In the genomic region with DNA sequence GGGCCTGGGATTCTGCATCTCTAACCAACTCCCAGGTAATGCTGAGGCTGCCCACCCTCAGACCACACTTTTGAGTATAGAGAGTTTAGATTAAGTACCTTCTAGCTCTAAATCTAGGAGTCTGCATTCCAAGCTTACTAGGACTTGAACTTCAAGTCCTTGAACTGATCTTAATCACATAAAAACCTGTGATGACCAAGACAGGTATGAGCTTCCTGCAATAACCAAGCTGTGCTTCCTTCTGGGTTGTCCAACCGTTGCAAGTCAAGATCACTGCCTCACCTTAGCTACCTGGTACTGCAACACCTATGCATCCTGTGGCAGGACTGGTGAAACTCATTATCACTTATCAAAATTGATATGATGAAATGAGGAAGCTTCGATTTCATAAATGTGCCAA, we compare ENCODE assay signal across 20 cellular contexts. TPM values are rescaled to one million over a fixed set of nuclear protein-coding genes. Genes with fewer than 3 reads are reported as not detected.
DNase-seq lines count a peak whose midpoint lies in the region; ATAC-seq and TF ChIP-seq lines count a peak whose summit lies in the region.
"Had no signal": no experiment of that assay in that cellular context is flagged by ENCODE, and none has a peak within 500 bp of the region (broad histone marks: within the 10 kb centered on the region; RNA-seq: fewer than 3 reads in every experiment).

No MANE protein-coding gene starts in this region.

- H4K5ac ChIP-seq in H9 (ENCODE audit: insufficient read length, low read depth, low read length) = no peak overlapping the region

- H4K20me1 ChIP-seq in BLaER1 treated with 17β-estradiol and CSF1 and Interleukin-3, amounts not matched to agents 10 nM and 100 nM = no peaks in the 10 kb centered on the region
- H4K20me1 ChIP-seq in H9 (ENCODE audit: control insufficient read depth, insufficient read depth, insufficient read length) = no peaks in the 10 kb centered on the region

- H3K23me2 ChIP-seq in H9 (ENCODE audit: insufficient read length, low read depth, low read length, poor library complexity, severe bottlenecking) = no peaks in the 10 kb centered on the region

- TF ChIP-seq CTCF in H9 (conservative IDR thresholded peaks at IDR 0.05) = no peak

- H3K27ac ChIP-seq in BLaER1 treated with 17β-estradiol and CSF1 and Interleukin-3, amounts not matched to agents 10 nM and 100 nM = no peak overlapping the region
- H3K27ac ChIP-seq in H9 (ENCODE audit: insufficient read length, low read depth, low read length) = no peak overlapping the region
- H3K27ac ChIP-seq: A549, C4-2B, GM23248 had no signal

- H3K36me3 Mint-ChIP-seq in H9 (ENCODE audit: insufficient read depth in 1 of 3, low read depth in 3 of 3) = no peaks in the 10 kb centered on the region
- H3K36me3 Mint-ChIP-seq: CD4-positive, CD25-positive, alpha-beta regulatory T cell; CD8-positive, alpha-beta T cell had no signal

- no peak overlapping the region for H3K23ac ChIP-seq in H9 (ENCODE audit: insufficient read length, low read depth, low read length)

- no peak overlapping the region for H3K4me3 Mint-ChIP-seq in H9
- H3K4me3 Mint-ChIP-seq: CD4-positive, CD25-positive, alpha-beta regulatory T cell; CD8-positive, alpha-beta T cell had no signal

- peak overlapping the region; percentile 26 for H4K91ac ChIP-seq in H9 (ENCODE audit: insufficient read length, low read depth, low read length)

- no peaks in the 10 kb centered on the region for H3K79me1 ChIP-seq in H9 (ENCODE audit: insufficient read depth, low read depth, low read length, poor library complexity, severe bottlenecking)

- no peaks in the 10 kb centered on the region for H3K27me3 ChIP-seq in BLaER1 treated with 17β-estradiol and CSF1 and Interleukin-3, amounts not matched to agents 10 nM and 100 nM
- no peaks in the 10 kb centered on the region for H3K27me3 ChIP-seq in H9 (ENCODE audit: insufficient read depth, low read length)
- H3K27me3 ChIP-seq: BE2C had no signal

- H3K4me3 ChIP-seq in BLaER1 treated with 17β-estradiol and CSF1 and Interleukin-3, amounts not matched to agents 10 nM and 100 nM = no peak overlapping the region
- H3K4me3 ChIP-seq: A549, GM23248 had no signal

- H2BK5ac ChIP-seq in H9 (ENCODE audit: insufficient read length, low read length) = no peak overlapping the region

- H3K18ac ChIP-seq in H9 (ENCODE audit: insufficient read length, low read depth, low read length) = no peak overlapping the region

- H3K56ac ChIP-seq in H9 (ENCODE audit: insufficient read length, low read depth, low read length) = no peak overlapping the region

- ATAC-seq in esophagus mucosa = peak; percentile 58
- no peak for ATAC-seq in HG03378 (IDR thresholded peaks at IDR 0.05; ENCODE audit: unreplicated experiment)
- ATAC-seq: A549; CD8-positive, alpha-beta T cell; HCT116 had no signal

- WGBS in H9 (ENCODE audit: extremely low coverage, insufficient read length, low lambda C conversion rate) = no CpG with 5 or more reads among the region's 2 CpGs

- H2AK5ac ChIP-seq in H9 (ENCODE audit: insufficient read length, low read length) = no peak overlapping the region

- H3T11ph ChIP-seq in H9 (ENCODE audit: low read length) = no peak overlapping the region

- H2BK20ac ChIP-seq in H9 (ENCODE audit: low read depth, low read length, poor library complexity, severe bottlenecking) = no peak overlapping the region

- no peak overlapping the region for H4K8ac ChIP-seq in H9 (replicated peaks; ENCODE audit: insufficient read length, low read depth, low read length)

- H3K9ac ChIP-seq in BLaER1 treated with 17β-estradiol and CSF1 and Interleukin-3, amounts not matched to agents 10 nM and 100 nM = no peak overlapping the region
- no peak overlapping the region for H3K9ac ChIP-seq in H9 (ENCODE audit: extremely low read depth, insufficient read length, low read length)
- H3K9ac ChIP-seq: GM23248 had no signal

- no peak overlapping the region for H3K4ac ChIP-seq in H9 (ENCODE audit: low read depth, low read length)

- no peak overlapping the region for H2AFZ ChIP-seq in H9 (ENCODE audit: low read length)
- H2AFZ ChIP-seq: GM23248 had no signal

- no peak overlapping the region for H2BK12ac ChIP-seq in H9 (ENCODE audit: insufficient read length, low read depth, low read length)

- DNase-seq in H9 (no peak), renal cortical epithelial cell (ENCODE audit: low read depth) (peak; percentile 18), NCI-H2196 treated with DMSO at 0.1 percent for 48 hours (lab: John Stamatoyannopoulos, UW; ENCODE audit: unreplicated experiment) (no peak), NAMALWA (ENCODE audit: low spot score) (no peak)
- DNase-seq: 8988T; ACHN; AML-193; BE2C; Caco-2; CD4-positive, CD25-positive, alpha-beta regulatory T cell; CD8-positive, alpha-beta T cell; GF-D8; GM23248; H7 had no signal

- H3K27ac Mint-ChIP-seq in H9 = no peak overlapping the region
- H3K27ac Mint-ChIP-seq: CD4-positive, CD25-positive, alpha-beta regulatory T cell; CD8-positive, alpha-beta T cell had no signal

- no peak overlapping the region for H2BK15ac ChIP-seq in H9 (ENCODE audit: low read depth, low read length)

- H3K36me3 ChIP-seq in BLaER1 treated with 17β-estradiol and CSF1 and Interleukin-3, amounts not matched to agents 10 nM and 100 nM = no peaks in the 10 kb centered on the region
- H3K36me3 ChIP-seq: BE2C had no signal

- H3K9me3 Mint-ChIP-seq in H9 = no peaks in the 10 kb centered on the region
- H3K9me3 Mint-ChIP-seq: CD8-positive, alpha-beta T cell had no signal

- H3K27me3 Mint-ChIP-seq in H9 (ENCODE audit: low read depth) = no peaks in the 10 kb centered on the region
- H3K27me3 Mint-ChIP-seq: CD4-positive, CD25-positive, alpha-beta regulatory T cell had no signal

- peak overlapping the region in 8 of 11 experiments; percentile 2 to 84 (median 58); a peak in 10 of 22 replicates for H3K4me2 ChIP-seq in BLaER1 treated with 17β-estradiol and CSF1 and Interleukin-3, amounts not matched to agents 10 nM and 100 nM
- H3K4me2 ChIP-seq in H9 (ENCODE audit: insufficient read depth, insufficient read length, low read length) = no peak overlapping the region
- H3K4me2 ChIP-seq: A549 had no signal

- peaks cover 6 to 20% (median 13%) of the 10 kb centered on the region in 11 experiments; a peak in 20 of 22 replicates for H3K9me3 ChIP-seq in BLaER1 treated with 17β-estradiol and CSF1 and Interleukin-3, amounts not matched to agents 10 nM and 100 nM (replicated peaks in 1 of 11)
- no peaks in the 10 kb centered on the region for H3K9me3 ChIP-seq in H9 (ENCODE audit: control insufficient read depth, low read depth, low read length)
- H3K9me3 ChIP-seq: A549, BE2C, Caco-2 had no signal

- H3K79me2 ChIP-seq in H9 (ENCODE audit: insufficient read depth, low read length) = no peaks in the 10 kb centered on the region

- H3K4me1 Mint-ChIP-seq in H9 = peaks cover 13 to 15% of the 10 kb centered on the region in 2 experiments
- H3K4me1 Mint-ChIP-seq: CD4-positive, CD25-positive, alpha-beta regulatory T cell had no signal

- peaks cover 0 to 55% (median 38%) of the 10 kb centered on the region in 10 experiments; a peak in 18 of 20 replicates for H3K4me1 ChIP-seq in BLaER1 treated with 17β-estradiol and CSF1 and Interleukin-3, amounts not matched to agents 10 nM and 100 nM
- no peaks in the 10 kb centered on the region for H3K4me1 ChIP-seq in H9 (ENCODE audit: insufficient read depth, low read length)
- H3K4me1 ChIP-seq: A549 had no signal

- H2BK120ac ChIP-seq in H9 (ENCODE audit: low read depth, low read length, poor library complexity, severe bottlenecking) = no peak overlapping the region

- H3K14ac ChIP-seq in H9 (ENCODE audit: insufficient read depth, low read length) = no peak overlapping the region

RNA-seq across cellular contexts. Expression of a gene that starts 32.9 kb away (rescaled TPM):
- total RNA-seq in H9 (2021) (13.3 and 14.4 TPM in 2 replicates), esophagus mucosa (48.6 TPM), renal cortical epithelial cell (2.3 and 4.0 TPM in 2 replicates)
- total RNA-seq: CD4-positive, CD25-positive, alpha-beta regulatory T cell had no signal
